Comparison of ENCODE assay signal across 13 cellular contexts in genomic region chr2:150169230-150169629, GRCh38.
DNase-seq lines count a peak whose midpoint lies in the region; ATAC-seq and TF ChIP-seq lines count a peak whose summit lies in the region.
"Had no signal": no experiment of that assay in that cellular context is flagged by ENCODE, and none has a peak within 500 bp of the region (broad histone marks: within the 10 kb centered on the region; RNA-seq: fewer than 3 reads in every experiment).

No MANE protein-coding gene starts in this region.

- H2BK15ac ChIP-seq in mesendoderm (replicated peaks; ENCODE audit: low read depth), result no peak overlapping the region

- no peaks in the 10 kb centered on the region for H3K27me3 ChIP-seq in brain microvascular endothelial cell (replicated peaks)
- H3K27me3 ChIP-seq in mesendoderm (ENCODE audit: insufficient read depth, low read length, poor library complexity), result no peaks in the 10 kb centered on the region

- in situ Hi-C loops in brain microvascular endothelial cell (cut with HindIII; ENCODE audit: low pct_ligation_motif_present, low sequenced_read_pairs), result no loop called here

- H3K27ac ChIP-seq in brain microvascular endothelial cell (peak overlapping the region; percentile 54), mesendoderm (ENCODE audit: low read depth, low read length) (no peak overlapping the region)

- H4K8ac ChIP-seq in mesendoderm (ENCODE audit: low read depth, low read length), result no peak overlapping the region

- peak; percentile 24 for DNase-seq in GM04504 (ENCODE audit: low read depth)
- DNase-seq in brain microvascular endothelial cell, result peak; percentile 66
- peak; percentile 42 for DNase-seq in left ventricle myocardium superior
- DNase-seq in sciatic nerve (ENCODE audit: low spot score), result no peak
- no peak for DNase-seq in GM10248 (ENCODE audit: extremely low spot score)
- no peak for DNase-seq in T-helper 1 cell
- no peak for DNase-seq in mesendoderm
- DNase-seq: activated CD4-positive, CD25-positive, alpha-beta regulatory T cell; activated T-cell treated with anti-CD3 and anti-CD28 coated beads, Interleukin-2, amount 50 U/mL, for 72 hours; GF-D8; NCI-H1436; NCI-H774 had no signal

- CTCF ChIA-PET in GM10248 (lab: Yijun Ruan, JAX), result no interaction called here

- ATAC-seq in left ventricle myocardium superior, result peak; percentile 97
- ATAC-seq in sciatic nerve, result peak; percentile 80
- no peak for ATAC-seq in HG03432 (IDR thresholded peaks at IDR 0.05; ENCODE audit: unreplicated experiment)
- ATAC-seq: activated T-cell treated with anti-CD3 and anti-CD28 coated beads, Interleukin-2, amount 50 U/mL, for 72 hours had no signal

- no peak overlapping the region for H2BK5ac ChIP-seq in mesendoderm (ENCODE audit: low read length)

- no peak overlapping the region for H4K5ac ChIP-seq in mesendoderm (ENCODE audit: low read length)

- H2AK5ac ChIP-seq in mesendoderm (ENCODE audit: low read length), result no peak overlapping the region

- POLR2A ChIA-PET in GM10248 (lab: Yijun Ruan, JAX), result no interaction called here

- H2BK120ac ChIP-seq in mesendoderm (ENCODE audit: low read depth, low read length), result no peak overlapping the region

- no peak overlapping the region for H3K4me2 ChIP-seq in mesendoderm (ENCODE audit: low read length)

- H3K4me1 ChIP-seq in mesendoderm (ENCODE audit: control insufficient read depth, low read depth, low read length), result no peaks in the 10 kb centered on the region

- H3K4ac ChIP-seq in mesendoderm (ENCODE audit: low read depth, low read length), result no peak overlapping the region

- TF ChIP-seq CTCF in brain microvascular endothelial cell (IDR thresholded peaks at IDR 0.05; ENCODE audit: low read depth, low read length, missing control alignments) (no peak), GM10248 (IDR thresholded peaks at IDR 0.05; ENCODE audit: control extremely low read depth, extremely low read depth, low read depth, missing control alignments) (no peak)

- H3K56ac ChIP-seq in mesendoderm (ENCODE audit: low read length), result no peak overlapping the region

- intact Hi-C loops in left ventricle myocardium superior (cut with micrococcal nuclease), result no loop called here
- intact Hi-C loops in sciatic nerve (cut with DNase I), result no loop called here

- H3K9ac ChIP-seq in mesendoderm (ENCODE audit: low read length), result no peak overlapping the region

- no peaks in the 10 kb centered on the region for H3K79me1 ChIP-seq in mesendoderm (ENCODE audit: low read length)

- no peak overlapping the region for H3K18ac ChIP-seq in mesendoderm (ENCODE audit: low read length)

- H3K4me3 ChIP-seq in brain microvascular endothelial cell (ENCODE audit: low read depth, low read length) (no peak overlapping the region), mesendoderm (ENCODE audit: low read length) (no peak overlapping the region)

- H3K23ac ChIP-seq in mesendoderm (ENCODE audit: low read length), result no peak overlapping the region

- H3K79me2 ChIP-seq in mesendoderm (ENCODE audit: control insufficient read depth, insufficient read depth, low read length), result no peaks in the 10 kb centered on the region

- H3K36me3 ChIP-seq in brain microvascular endothelial cell (replicated peaks), result no peaks in the 10 kb centered on the region
- no peaks in the 10 kb centered on the region for H3K36me3 ChIP-seq in mesendoderm (ENCODE audit: control insufficient read depth, insufficient read depth, low read length)

Comparison
In these comparisons a context has a peak if more than half of its experiments do, and no peak if none do; other contexts are left out.
1. DNase-seq: peak in GM04504 (single experiment), brain microvascular endothelial cell (single experiment) and left ventricle myocardium superior (single experiment); none in sciatic nerve (single experiment), GM10248 (single experiment), T-helper 1 cell (0 of 5) and mesendoderm (single experiment).